17 cellular contexts compared by ENCODE assay signal in the genomic region with DNA sequence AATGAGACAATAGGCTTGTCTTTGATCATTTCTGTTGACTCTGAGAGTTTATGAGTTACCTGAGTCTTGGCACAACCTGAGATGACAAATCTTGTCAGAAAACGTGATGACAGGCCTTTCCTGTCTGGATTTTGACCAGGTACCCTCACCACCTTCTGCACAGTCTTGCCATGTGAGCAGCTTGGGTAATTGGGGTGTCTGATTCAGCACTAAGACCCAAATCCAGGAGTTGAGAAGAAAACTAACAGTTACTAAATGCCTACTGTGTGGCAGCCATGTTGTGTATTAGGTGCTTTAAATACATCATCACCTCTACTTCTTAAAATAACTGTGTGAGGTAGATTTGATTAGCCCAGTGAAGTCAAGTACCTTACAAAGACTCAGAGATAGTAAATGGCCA. TPM values are rescaled to one million over a fixed set of nuclear protein-coding genes. Genes with fewer than 3 reads are reported as not detected.
DNase-seq lines count a peak whose midpoint lies in the region; ATAC-seq, FAIRE-seq and TF ChIP-seq lines count a peak whose summit lies in the region.
"Had no signal": no experiment of that assay in that cellular context is flagged by ENCODE, and none has a peak within 500 bp of the region (broad histone marks: within the 10 kb centered on the region; RNA-seq: fewer than 3 reads in every experiment).

No MANE protein-coding gene starts in this region.

- DNase-seq in GM12891 (ENCODE audit: insufficient read length, low spot score) (no peak), PC-3 (peak; percentile 69), epithelial cell of esophagus (ENCODE audit: low read depth) (peak; percentile 72), mucosa of descending colon (peak in 1 of 3 donors; percentile 11), NCI-H748 treated with DMSO at 0.1 percent for 48 hours (lab: John Stamatoyannopoulos, UW) (no peak), suprapubic skin (ENCODE audit: low spot score in 2 of 2) (no peak)
- no peak for DNase-seq in stimulated activated CD4-positive, alpha-beta T cell treated with anti-CD3 and anti-CD28 coated beads, Interleukin-2, amount 100 ng/mL, for 48 hours
- DNase-seq: CD8-positive, alpha-beta T cell; DMS 273 treated with DMSO at 0.1 percent for 48 hours; NCI-H1694; NCI-H2107; NCI-H226; NCI-H526 treated with DMSO at 0.1 percent for 48 hours; SK-N-SH had no signal

- intact Hi-C loops in PC-3 (cut with micrococcal nuclease): no loop called here
- intact Hi-C loops in mucosa of descending colon (cut with DNase I, micrococcal nuclease): no loop called here

- H3K4me1 ChIP-seq in PC-3 (ENCODE audit: insufficient read depth, low read length) (peaks cover 38% of the 10 kb centered on the region), mucosa of descending colon (ENCODE audit: low read depth) (peaks cover 3% of the 10 kb centered on the region), suprapubic skin (peaks cover 13% of the 10 kb centered on the region)

- no peaks in the 10 kb centered on the region for H3F3A ChIP-seq in PC-3 (ENCODE audit: low read length, unreplicated experiment)

- no TSS peak for BruUV-seq in PC-3 (replicated peaks; lab: Mats Ljungman, UMichigan)

- TF ChIP-seq CTCF in PC-3 (conservative IDR thresholded peaks at IDR 0.05; ENCODE audit: low read depth, low read length): no peak
- no peak for TF ChIP-seq CTCF in epithelial cell of esophagus (IDR thresholded peaks at IDR 0.05; ENCODE audit: insufficient read depth, low read depth, low read length, missing control alignments)
- TF ChIP-seq CTCF in mucosa of descending colon (IDR thresholded peaks at IDR 0.05): no peak
- TF ChIP-seq CTCF in suprapubic skin (IDR thresholded peaks at IDR 0.05): no peak

- TF ChIP-seq POLR2A in GM12891 (IDR thresholded peaks at IDR 0.05; ENCODE audit: low read depth, low read length) (no peak), suprapubic skin (IDR thresholded peaks at IDR 0.05) (no peak)

- H3K27ac ChIP-seq in PC-3 (ENCODE audit: low read length): peak overlapping the region; percentile 84
- no peak overlapping the region for H3K27ac ChIP-seq in suprapubic skin

- ATAC-seq in PC-3 (peak; percentile 39; the same call in 1 of the 2 replicates), mucosa of descending colon (peak; percentile 27)
- ATAC-seq: CD8-positive, alpha-beta T cell; Right ventricle myocardium inferior had no signal

- peak overlapping the region; percentile 17; the same call in 1 of the 2 replicates for H3K4me2 ChIP-seq in PC-3 (ENCODE audit: low read length)
- H3K4me2 ChIP-seq: SK-N-SH had no signal

- peak overlapping the region; percentile 51 for H3K9ac ChIP-seq in PC-3 (ENCODE audit: low read length)
- H3K9ac ChIP-seq: SK-N-SH had no signal

- CTCF ChIA-PET in PC-3 (lab: Charles Lee): no interaction called here

- POLR2A ChIA-PET in PC-3 (lab: Charles Lee; ENCODE audit: unreplicated experiment): no interaction called here

- peak; percentile 40 for FAIRE-seq in GM12891 (lab: Jason Lieb, UNC)
- FAIRE-seq: H1 had no signal

- H3K4me3 ChIP-seq in PC-3 (ENCODE audit: low read length): no peak overlapping the region
- no peak overlapping the region for H3K4me3 ChIP-seq in epithelial cell of esophagus (ENCODE audit: low read length)
- no peak overlapping the region for H3K4me3 ChIP-seq in mucosa of descending colon
- H3K4me3 ChIP-seq in suprapubic skin: no peak overlapping the region

- H3K9me2 ChIP-seq in PC-3 (replicated peaks; ENCODE audit: low read length): no peaks in the 10 kb centered on the region
- H3K9me2 ChIP-seq: SK-N-SH had no signal

- H3K27me3 ChIP-seq in PC-3 (ENCODE audit: low read length) (no peaks in the 10 kb centered on the region), suprapubic skin (peaks cover 21% of the 10 kb centered on the region)

- no peaks in the 10 kb centered on the region for H4K20me1 ChIP-seq in PC-3 (ENCODE audit: low read length)

- 33% methylated on average over 1 of the region's 1 CpG for WGBS in suprapubic skin

- H3K36me3 ChIP-seq in PC-3 (ENCODE audit: low read depth, low read length) (no peaks in the 10 kb centered on the region), mucosa of descending colon (ENCODE audit: low read depth) (no peaks in the 10 kb centered on the region), suprapubic skin (no peaks in the 10 kb centered on the region)

- H3K9me3 ChIP-seq in PC-3 (ENCODE audit: low read length) (no peaks in the 10 kb centered on the region), mucosa of descending colon (no peaks in the 10 kb centered on the region), suprapubic skin (no peaks in the 10 kb centered on the region)
- H3K9me3 ChIP-seq: SK-N-SH had no signal

- H2AFZ ChIP-seq in PC-3 (ENCODE audit: low read length): 0 out of 2 replicates have a peak overlapping the region, but pooled peaks have one; percentile 40

- TF ChIP-seq EP300 in suprapubic skin (IDR thresholded peaks at IDR 0.05): no peak

- H3K79me2 ChIP-seq in PC-3 (ENCODE audit: low read length): no peaks in the 10 kb centered on the region

TF ChIP-seq in GM12891, 5 proteins besides CTCF, POLR2A, EP300 and RAD21:
- no peak for TF ChIP-seq PAX5 (IDR thresholded peaks at IDR 0.05; ENCODE audit: insufficient read depth, low read length, severe bottlenecking)

RNA-seq across cellular contexts. Expression of a gene that starts 2.7 kb away (rescaled TPM):
- polyA plus RNA-seq in GM12891 (2012; ENCODE audit: low read depth, missing spikeins): 0.06 TPM
- 1.3 and 2.2 TPM in 2 replicates for total RNA-seq in PC-3 (2014; rRNA removed)
- 1 to 10 TPM; 1.5 to 8.8 (median 2.3) TPM for total RNA-seq in mucosa of descending colon
- 10 to 100 TPM in 2 of 4 donors, 1 to 10 TPM in 2; 9.4 to 63.8 (median 31.6) TPM for total RNA-seq in suprapubic skin
- total RNA-seq: H1, Right ventricle myocardium inferior had no signal
- polyA plus RNA-seq: H1, SK-N-SH had no signal

RNA-seq across cellular contexts. Expression of a gene that starts 59.4 kb away (rescaled TPM):
- polyA plus RNA-seq in GM12891 (2012; ENCODE audit: low read depth, missing spikeins): not detected
- total RNA-seq in PC-3 (2014; rRNA removed) (70.7 and 98.0 TPM in 2 replicates), mucosa of descending colon (not detected), suprapubic skin (10 to 100 TPM in 3 of 4 donors, 1 to 10 TPM in 1; 8.8 to 28.2 (median 16.5) TPM)
- total RNA-seq: CD8-positive, alpha-beta T cell; H1; LHCN-M2 had no signal
- polyA plus RNA-seq: H1 had no signal

Comparison
In these comparisons a context has a peak if more than half of its experiments do, and no peak if none do; other contexts are left out.
1. DNase-seq: peak in PC-3 (single experiment) and epithelial cell of esophagus (single experiment); none in GM12891 (single experiment), NCI-H748 treated with DMSO at 0.1 percent for 48 hours (single experiment), suprapubic skin (0 of 2) and stimulated activated CD4-positive, alpha-beta T cell treated with anti-CD3 and anti-CD28 coated beads, Interleukin-2, amount 100 ng/mL, for 48 hours (0 of 2).
2. RNA of a gene that starts 59.4 kb away (total RNA-seq): 70.7 to 98.0 TPM in PC-3 and 8.8 to 28.2 TPM in suprapubic skin; not detected in mucosa of descending colon; every median in the first group is over 4 times any median in the second.